25 cellular contexts compared by ENCODE assay signal in the genomic region with DNA sequence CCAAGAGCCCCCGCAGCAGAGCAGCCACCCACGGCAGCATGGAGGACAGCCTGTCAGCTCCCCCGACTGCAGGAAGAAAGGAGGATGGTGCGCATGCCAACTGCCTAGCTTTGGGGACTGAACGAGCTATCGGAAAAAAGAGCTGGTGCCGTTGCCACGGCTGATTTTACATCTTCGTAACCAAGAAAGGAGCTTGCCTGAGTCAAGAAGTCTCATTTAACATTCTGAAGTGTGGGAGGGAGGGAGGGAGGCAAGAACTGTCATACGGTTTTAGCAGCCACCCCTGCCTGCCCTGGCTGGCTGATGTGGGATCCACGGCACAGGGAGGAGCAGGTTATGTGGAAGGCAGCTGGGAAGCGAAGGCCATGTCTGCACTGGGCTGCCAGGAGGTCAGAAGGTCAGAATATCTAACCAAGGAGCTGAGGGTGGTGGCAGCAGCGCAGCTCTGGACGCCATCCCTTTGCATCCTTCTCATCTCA.
DNase-seq lines count a peak whose midpoint lies in the region; ATAC-seq and TF ChIP-seq lines count a peak whose summit lies in the region.
"Had no signal": no experiment of that assay in that cellular context is flagged by ENCODE, and none has a peak within 500 bp of the region (broad histone marks: within the 10 kb centered on the region; RNA-seq: fewer than 3 reads in every experiment).

No MANE protein-coding gene starts in this region.

- TF ChIP-seq CTCF in activated CD8-positive, alpha-beta T cell treated with anti-CD3 and anti-CD28 coated beads for 36 hours (IDR thresholded peaks at IDR 0.05): no peak
- no peak for TF ChIP-seq CTCF in parathyroid adenoma (IDR thresholded peaks at IDR 0.05)

- no peaks in the 10 kb centered on the region for H3K4me1 Mint-ChIP-seq in activated CD8-positive, alpha-beta T cell treated with anti-CD3 and anti-CD28 coated beads for 36 hours (ENCODE audit: low read depth)
- H3K4me1 Mint-ChIP-seq: activated CD4-positive, alpha-beta T cell treated with anti-CD3 and anti-CD28 coated beads, Interleukin-2, amount 10 ng/mL, durations not matched to agents 24 days and 14 days; activated CD8-positive, alpha-beta memory T cell treated with anti-CD3 and anti-CD28 coated beads, Interleukin-2, amount 10 ng/mL, durations not matched to agents 7 days and 5 days; activated naive CD4-positive, alpha-beta T cell treated with anti-CD3 and anti-CD28 coated beads, Interleukin-2, amount 50 U/mL, for 24 hours had no signal

- CTCF ChIA-PET in activated CD8-positive, alpha-beta T cell treated with anti-CD3 and anti-CD28 coated beads for 36 hours (lab: Charles Lee): interaction anchor here (1.6 kb wide), 1 partner anchor 159 kb away, joined by 4 read pairs; no protein-coding TSS in a partner anchor

- no peak overlapping the region for H3K4me3 Mint-ChIP-seq in activated CD8-positive, alpha-beta T cell treated with anti-CD3 and anti-CD28 coated beads for 36 hours
- H3K4me3 Mint-ChIP-seq: activated CD4-positive, alpha-beta T cell treated with anti-CD3 and anti-CD28 coated beads, Interleukin-2, amount 10 ng/mL, durations not matched to agents 24 days and 14 days; activated CD8-positive, alpha-beta memory T cell treated with anti-CD3 and anti-CD28 coated beads, Interleukin-2, amount 10 ng/mL, durations not matched to agents 7 days and 5 days; activated naive CD4-positive, alpha-beta T cell treated with anti-CD3 and anti-CD28 coated beads, Interleukin-2, amount 50 U/mL, for 24 hours had no signal

- DNase-seq in Ammon's horn (ENCODE audit: low spot score): peak; percentile 72
- DNase-seq in activated CD8-positive, alpha-beta T cell treated with anti-CD3 and anti-CD28 coated beads for 36 hours: no peak
- DNase-seq in head of caudate nucleus: peak; percentile 40 to 94 (median 77)
- DNase-seq in Kasumi-1 (lab: John Stamatoyannopoulos, UW): no peak
- no peak for DNase-seq in H4 (ENCODE audit: low spot score)
- DNase-seq in NCI-H345 treated with DMSO at 0.1 percent for 48 hours (lab: John Stamatoyannopoulos, UW; ENCODE audit: unreplicated experiment): no peak
- DNase-seq in NOMO-1 treated with dmso at 0.1 percent for 144 hours (lab: John Stamatoyannopoulos, UW; ENCODE audit: unreplicated experiment): no peak
- DNase-seq: activated CD4-positive, alpha-beta T cell treated with anti-CD3 and anti-CD28 coated beads, Interleukin-2, amount 10 ng/mL, durations not matched to agents 24 days and 14 days; activated CD8-positive, alpha-beta memory T cell treated with anti-CD3 and anti-CD28 coated beads, Interleukin-2, amount 10 ng/mL, durations not matched to agents 7 days and 5 days; BE2C; central memory CD4-positive, alpha-beta T cell; DMS53; GDM1; IMR-90; NCI-H1048; NCI-H1694; NCI-H526; SHP77 treated with DMSO at 0.1 percent for 48 hours; transverse colon; WERI-Rb-1 had no signal

- no peaks in the 10 kb centered on the region for H3K36me3 ChIP-seq in parathyroid adenoma (ENCODE audit: control insufficient read depth, insufficient read depth, low read length)

- H3K79me2 ChIP-seq in parathyroid adenoma: peaks cover 10% of the 10 kb centered on the region

- no peak overlapping the region for H3K4me2 ChIP-seq in parathyroid adenoma (ENCODE audit: low read length)

- H3K27ac ChIP-seq in parathyroid adenoma: peak overlapping the region; percentile 86
- H3K27ac ChIP-seq: ascending aorta, skin epidermis, transverse colon, WERI-Rb-1 had no signal

- H3K4me3 ChIP-seq in parathyroid adenoma (ENCODE audit: low read depth, low read length): no peak overlapping the region
- H3K4me3 ChIP-seq: ascending aorta, skin epidermis, transverse colon had no signal

- H3K27me3 Mint-ChIP-seq in activated CD8-positive, alpha-beta T cell treated with anti-CD3 and anti-CD28 coated beads for 36 hours: no peaks in the 10 kb centered on the region
- H3K27me3 Mint-ChIP-seq: activated CD4-positive, alpha-beta T cell treated with anti-CD3 and anti-CD28 coated beads, Interleukin-2, amount 10 ng/mL, durations not matched to agents 24 days and 14 days; activated CD8-positive, alpha-beta memory T cell treated with anti-CD3 and anti-CD28 coated beads, Interleukin-2, amount 10 ng/mL, durations not matched to agents 7 days and 5 days; activated naive CD4-positive, alpha-beta T cell treated with anti-CD3 and anti-CD28 coated beads, Interleukin-2, amount 50 U/mL, for 24 hours had no signal

- H3K36me3 Mint-ChIP-seq in activated CD8-positive, alpha-beta T cell treated with anti-CD3 and anti-CD28 coated beads for 36 hours (ENCODE audit: low read depth): peaks cover 10% of the 10 kb centered on the region

- no peaks in the 10 kb centered on the region for H3K9me3 Mint-ChIP-seq in activated CD8-positive, alpha-beta T cell treated with anti-CD3 and anti-CD28 coated beads for 36 hours
- H3K9me3 Mint-ChIP-seq: activated CD4-positive, alpha-beta T cell treated with anti-CD3 and anti-CD28 coated beads, Interleukin-2, amount 10 ng/mL, durations not matched to agents 24 days and 14 days; activated naive CD4-positive, alpha-beta T cell treated with anti-CD3 and anti-CD28 coated beads, Interleukin-2, amount 50 U/mL, for 24 hours had no signal

- POLR2A ChIA-PET in activated CD8-positive, alpha-beta T cell treated with anti-CD3 and anti-CD28 coated beads for 36 hours (lab: Charles Lee): interaction anchor here (0.6 kb wide), 1 partner anchor 556 kb away, joined by 3 read pairs; no protein-coding TSS in a partner anchor

- H3K9me3 ChIP-seq in parathyroid adenoma (ENCODE audit: control insufficient read depth, low read length): no peaks in the 10 kb centered on the region
- H3K9me3 ChIP-seq: ascending aorta, BE2C, transverse colon had no signal

- no peak overlapping the region for H3K9ac ChIP-seq in parathyroid adenoma

- peaks cover 47% of the 10 kb centered on the region for H3K4me1 ChIP-seq in parathyroid adenoma
- H3K4me1 ChIP-seq: ascending aorta, transverse colon had no signal

- intact Hi-C loops in activated CD8-positive, alpha-beta T cell treated with anti-CD3 and anti-CD28 coated beads for 36 hours (cut with micrococcal nuclease): no loop called here
- intact Hi-C loops in head of caudate nucleus (cut with DNase I): no loop called here

- ATAC-seq in activated CD8-positive, alpha-beta T cell treated with anti-CD3 and anti-CD28 coated beads for 36 hours: no peak
- ATAC-seq: activated CD8-positive, alpha-beta memory T cell treated with anti-CD3 and anti-CD28 coated beads, Interleukin-2, amount 10 ng/mL, durations not matched to agents 7 days and 5 days; Panc1 had no signal

- H3K27ac Mint-ChIP-seq in activated CD8-positive, alpha-beta T cell treated with anti-CD3 and anti-CD28 coated beads for 36 hours: peak overlapping the region; percentile 38
- H3K27ac Mint-ChIP-seq: activated CD4-positive, alpha-beta T cell treated with anti-CD3 and anti-CD28 coated beads, Interleukin-2, amount 10 ng/mL, durations not matched to agents 24 days and 14 days; activated CD8-positive, alpha-beta memory T cell treated with anti-CD3 and anti-CD28 coated beads, Interleukin-2, amount 10 ng/mL, durations not matched to agents 7 days and 5 days; activated naive CD4-positive, alpha-beta T cell treated with anti-CD3 and anti-CD28 coated beads, Interleukin-2, amount 50 U/mL, for 24 hours had no signal

- H2AFZ ChIP-seq in parathyroid adenoma: no peak overlapping the region

- H3K27me3 ChIP-seq in parathyroid adenoma (ENCODE audit: control insufficient read depth, insufficient read depth, low read length): no peaks in the 10 kb centered on the region
- H3K27me3 ChIP-seq: ascending aorta, BE2C, transverse colon had no signal

Comparison
In these comparisons a context has a peak if more than half of its experiments do, and no peak if none do; other contexts are left out.
1. DNase-seq: peak in Ammon's horn (single experiment) and head of caudate nucleus (42 of 42); none in activated CD8-positive, alpha-beta T cell treated with anti-CD3 and anti-CD28 coated beads for 36 hours (single experiment), Kasumi-1 (0 of 2), H4 (single experiment), NCI-H345 treated with DMSO at 0.1 percent for 48 hours (single experiment) and NOMO-1 treated with dmso at 0.1 percent for 144 hours (single experiment).